ENCODE assay signal across 10 cellular contexts in the genomic region with DNA sequence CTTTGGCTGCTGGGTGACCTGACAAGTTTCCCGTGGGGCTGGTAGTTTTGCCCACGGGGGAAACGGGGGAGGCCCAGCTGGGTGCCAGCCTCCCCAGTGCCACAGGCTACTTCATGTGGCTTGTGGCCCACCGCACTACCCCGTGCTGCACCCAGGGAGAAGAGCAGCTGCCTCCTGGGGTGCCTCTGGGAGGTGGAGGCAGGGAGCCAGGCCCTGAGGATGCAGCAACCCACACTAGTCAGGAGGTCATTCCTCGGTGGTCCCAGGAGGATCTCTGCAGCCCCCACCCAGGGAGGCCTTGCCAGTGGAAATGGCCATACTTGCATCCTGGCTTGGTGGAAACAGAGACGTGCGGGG. TPM values are rescaled to one million over a fixed set of nuclear protein-coding genes. Genes with fewer than 3 reads are reported as not detected.
A peak's percentile ranks its signal among the peaks of the same experiment; 100 is the strongest.
DNase-seq lines count a peak whose midpoint lies in the region; ATAC-seq, FAIRE-seq and TF ChIP-seq lines count a peak whose summit lies in the region.
"Had no signal": no experiment of that assay in that cellular context is flagged by ENCODE, and none has a peak within 500 bp of the region (broad histone marks: within the 10 kb centered on the region; RNA-seq: fewer than 3 reads in every experiment).

No MANE protein-coding gene starts in this region.

- CTCF ChIA-PET in A549 (lab: Yijun Ruan, JAX), result no interaction called here

- peak overlapping the region in 1 of 2 donors; percentile 72 for H3K9ac ChIP-seq in colonic mucosa (ENCODE audit: low read depth in 2 of 2, low read length in 2 of 2)

- H3K9me3 ChIP-seq in A549, result no peaks in the 10 kb centered on the region
- no peaks in the 10 kb centered on the region for H3K9me3 ChIP-seq in colonic mucosa

- DNase-seq in A549 (ENCODE audit: low read depth in 1 of 2, low spot score in 1 of 2) (no peak), colonic mucosa (no peak), naive B cell (no peak), epidermal melanocyte (ENCODE audit: insufficient read length, low spot score) (no peak), nucleus accumbens (lab: John Stamatoyannopoulos, UW) (no peak)
- DNase-seq in Jurkat, Clone E6-1 (ENCODE audit: low read depth, low spot score), result peak; percentile 71
- DNase-seq: DMS53 had no signal

- TF ChIP-seq CTCF in A549 (IDR thresholded peaks at IDR 0.05) (no peak), colonic mucosa (IDR thresholded peaks at IDR 0.05) (no peak)

- TF ChIP-seq RAD21 in A549 (conservative IDR thresholded peaks at IDR 0.05 in 1 of 2, IDR thresholded peaks at IDR 0.05 in 1 of 2), result no peak

- intact Hi-C loops in colonic mucosa (cut with DNase I), result no loop called here

- H3K4me3 ChIP-seq in A549, result no peak overlapping the region
- H3K4me3 ChIP-seq in Jurkat, Clone E6-1 (ENCODE audit: low read length), result no peak overlapping the region
- H3K4me3 ChIP-seq in colonic mucosa, result peak overlapping the region; percentile 99

- H3K4me2 ChIP-seq in A549, result peak overlapping the region; percentile 93; the same call in 2 of the 3 replicates

- H3K4me1 ChIP-seq in A549 (peaks cover 40% of the 10 kb centered on the region), colonic mucosa (peaks cover 26% of the 10 kb centered on the region)

- no peaks in the 10 kb centered on the region for H3K36me3 Mint-ChIP-seq in naive B cell

- no peak for FAIRE-seq in A549 (lab: Jason Lieb, UNC)

- H3K27ac Mint-ChIP-seq in naive B cell, result peak overlapping the region; percentile 33 to 96 (median 94)
- H3K27ac Mint-ChIP-seq: endodermal cell had no signal

- no peak for TF ChIP-seq POLR2A in A549 (IDR thresholded peaks at IDR 0.05; ENCODE audit: low read length)

- H3K4me1 Mint-ChIP-seq in naive B cell, result peaks cover 39 to 57% (median 40%) of the 10 kb centered on the region in 3 donors

- H3K9me3 Mint-ChIP-seq in naive B cell, result no peaks in the 10 kb centered on the region
- H3K9me3 Mint-ChIP-seq: endodermal cell had no signal

- whole genome bisulfite sequencing in A549 (ENCODE audit: missing lambda C conversion rate), result 50% methylated on average over 2 of the region's 8 CpGs

- peak overlapping the region in 7 of 8 donors; percentile 75 to 97 (median 80) for H3K4me3 Mint-ChIP-seq in naive B cell

- peaks cover 0 to 4% (median 0%) of the 10 kb centered on the region in 3 donors for H3K27me3 Mint-ChIP-seq in naive B cell

- TF ChIP-seq EP300 in A549 (IDR thresholded peaks at IDR 0.05), result no peak

- peaks cover 14% of the 10 kb centered on the region for H3K36me3 ChIP-seq in colonic mucosa

- POLR2A ChIA-PET in A549 (lab: Yijun Ruan, JAX), result no interaction called here

- ATAC-seq in A549 (no peak), naive B cell (ENCODE audit: low read depth in 2 of 2) (no peak), HG02759 (IDR thresholded peaks at IDR 0.05; ENCODE audit: unreplicated experiment) (no peak), GM18519 (IDR thresholded peaks at IDR 0.05; ENCODE audit: low FRiP score, unreplicated experiment) (no peak)

- no peaks in the 10 kb centered on the region for H3K27me3 ChIP-seq in colonic mucosa

- H3K27ac ChIP-seq in A549, result peak overlapping the region in 1 of 2 experiments; percentile 96; a peak in 3 of 6 replicates
- peak overlapping the region; percentile 96 for H3K27ac ChIP-seq in colonic mucosa

TF ChIP-seq in A549, 52 proteins besides CTCF, POLR2A, EP300 and RAD21:
- TF ChIP-seq HOXB13 (CRISPR knock-in tag; IDR thresholded peaks at IDR 0.05; ENCODE audit: low read depth) (no peak), CBX8 (IDR thresholded peaks at IDR 0.05) (no peak)

RNA-seq across cellular contexts. Expression of a gene that starts 3.5 kb away (rescaled TPM):
- polyA plus RNA-seq in A549 (2011; rRNA removed) (3.8 and 4.4 TPM in 2 replicates), A549 (2017; fragmentation: RNase III; extraction: RNeasy Plus Mini Kit Qiagen cat#74134 plus additional on column Dnase treatment) (10.3 to 11.3 TPM (median 11.2 TPM) in 3 replicates), naive B cell (ENCODE audit: low read depth in 6 of 6) (10 to 100 TPM; 46.7 to 60.7 (median 55.0) TPM)
- polyA plus RNA-seq in A549 (2012; cell fraction: cytosol; rRNA removed), result 17.0 and 25.0 TPM in 2 replicates
- polyA plus RNA-seq in A549 (2012; cell fraction: nucleus; rRNA removed), result 45.2 and 46.5 TPM in 2 replicates
- polyA minus RNA-seq in A549 (2011; rRNA and poly(A)+ RNA removed), result 1.6 and 3.0 TPM in 2 replicates
- 77.7 TPM for polyA plus RNA-seq in Jurkat, Clone E6-1 (2012; ENCODE audit: insufficient read depth, insufficient read length)
- 10 to 100 TPM; 65.6 to 74.4 TPM for total RNA-seq in colonic mucosa

RNA-seq across cellular contexts. Expression of a gene that starts 45.7 kb away (rescaled TPM):
- polyA plus RNA-seq in A549 (2011; rRNA removed), result 14.4 and 15.1 TPM in 2 replicates
- 44.0 and 51.4 TPM in 2 replicates for polyA plus RNA-seq in A549 (2012; cell fraction: cytosol; rRNA removed)
- polyA plus RNA-seq in A549 (2012; cell fraction: nucleus; rRNA removed), result 63.9 and 67.7 TPM in 2 replicates
- polyA plus RNA-seq in A549 (2017; fragmentation: RNase III; extraction: RNeasy Plus Mini Kit Qiagen cat#74134 plus additional on column Dnase treatment), result 18.7 to 20.6 TPM (median 18.7 TPM) in 3 replicates
- 3.6 TPM in 2 replicates for polyA minus RNA-seq in A549 (2011; rRNA and poly(A)+ RNA removed)
- 52.0 TPM for polyA plus RNA-seq in Jurkat, Clone E6-1 (2012; ENCODE audit: insufficient read depth, insufficient read length)
- total RNA-seq in colonic mucosa, result 100 to 1,000 TPM in 1 of 2 donors, 10 to 100 TPM in 1; 43.6 to 133 TPM
- polyA plus RNA-seq in naive B cell (ENCODE audit: low read depth in 6 of 6), result 10 to 100 TPM; 21.9 to 33.8 (median 28.0) TPM

RNA-seq across cellular contexts. Expression of a gene that starts 45.9 kb away (rescaled TPM):
- polyA plus RNA-seq in A549 (2011; rRNA removed), result 4.4 and 5.2 TPM in 2 replicates
- 8.9 and 13.6 TPM in 2 replicates for polyA plus RNA-seq in A549 (2012; cell fraction: cytosol; rRNA removed)
- polyA plus RNA-seq in A549 (2012; cell fraction: nucleus; rRNA removed), result 16.7 and 19.5 TPM in 2 replicates
- 6.3 to 9.0 TPM (median 7.7 TPM) in 3 replicates for polyA plus RNA-seq in A549 (2017; fragmentation: RNase III; extraction: RNeasy Plus Mini Kit Qiagen cat#74134 plus additional on column Dnase treatment)
- polyA minus RNA-seq in A549 (2011; rRNA and poly(A)+ RNA removed), result 5.8 and 8.2 TPM in 2 replicates
- 40.5 TPM for polyA plus RNA-seq in Jurkat, Clone E6-1 (2012; ENCODE audit: insufficient read depth, insufficient read length)
- total RNA-seq in colonic mucosa, result 10 to 100 TPM; 17.8 to 43.5 TPM
- 10 to 100 TPM; 10.1 to 17.5 (median 13.0) TPM for polyA plus RNA-seq in naive B cell (ENCODE audit: low read depth in 6 of 6)

RNA-seq across cellular contexts. Expression of a gene that starts 48.5 kb away (rescaled TPM):
- polyA plus RNA-seq in A549 (2011; rRNA removed) (0.03 TPM in 1 of 2 replicates, not detected in the other), A549 (2017; fragmentation: RNase III; extraction: RNeasy Plus Mini Kit Qiagen cat#74134 plus additional on column Dnase treatment) (0.06 to 0.08 TPM (median 0.07 TPM) in 3 replicates), naive B cell (ENCODE audit: low read depth in 6 of 6) (not detected)
- polyA plus RNA-seq in A549 (2012; cell fraction: cytosol; rRNA removed), result 0.01 TPM in 1 of 2 replicates, not detected in the other
- 0.11 and 0.12 TPM in 2 replicates for polyA plus RNA-seq in A549 (2012; cell fraction: nucleus; rRNA removed)
- not detected in 2 replicates for polyA minus RNA-seq in A549 (2011; rRNA and poly(A)+ RNA removed)
- polyA plus RNA-seq in Jurkat, Clone E6-1 (2012; ENCODE audit: insufficient read depth, insufficient read length), result not detected
- under 1 TPM; 0.11 to 0.22 TPM for total RNA-seq in colonic mucosa
